Comparison of ENCODE assay signal across 9 cellular contexts in the genomic region with DNA sequence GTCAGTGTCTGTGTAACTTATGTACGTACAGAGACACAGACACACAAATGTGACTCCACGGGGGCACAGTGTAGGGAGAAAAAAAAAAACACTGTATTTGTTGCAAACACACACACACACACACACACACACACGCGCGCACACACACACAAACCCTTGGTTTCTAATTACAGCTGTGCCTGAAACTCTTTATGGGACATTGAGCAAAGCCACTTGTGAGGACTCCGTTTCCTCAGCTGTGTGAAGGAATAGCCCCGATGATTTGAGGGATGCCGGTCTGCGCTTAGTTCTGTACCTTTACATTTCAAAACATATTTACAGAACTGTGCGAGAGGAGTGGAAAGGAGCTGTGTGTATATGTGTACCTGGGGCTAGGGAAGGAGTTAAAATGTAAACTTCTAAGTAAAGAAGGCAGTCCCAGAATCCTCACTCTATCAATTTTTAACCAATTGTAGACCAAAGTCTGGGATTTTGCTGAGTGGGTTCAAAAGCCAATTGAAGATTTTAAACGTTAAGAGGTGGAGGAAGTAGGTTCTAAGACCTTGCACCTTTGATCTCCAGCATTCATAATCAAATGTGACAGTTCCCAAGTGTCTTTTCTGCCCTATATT. TPM values are rescaled to one million over a fixed set of nuclear protein-coding genes. Genes with fewer than 3 reads are reported as not detected.
DNase-seq lines count a peak whose midpoint lies in the region; ATAC-seq and TF ChIP-seq lines count a peak whose summit lies in the region.
"Had no signal": no experiment of that assay in that cellular context is flagged by ENCODE, and none has a peak within 500 bp of the region (broad histone marks: within the 10 kb centered on the region; RNA-seq: fewer than 3 reads in every experiment).

No MANE protein-coding gene starts in this region.

- H3K27me3 ChIP-seq in SU-DHL-6 (ENCODE audit: low read length) (no peaks in the 10 kb centered on the region), prostate gland (replicated peaks; ENCODE audit: insufficient read depth) (no peaks in the 10 kb centered on the region)
- H3K27me3 ChIP-seq: uterus had no signal

- H3K79me2 ChIP-seq in SU-DHL-6 (ENCODE audit: insufficient read depth, low read length) = peaks cover 15% of the 10 kb centered on the region

- H3K4me2 ChIP-seq in SU-DHL-6 (ENCODE audit: low read depth, low read length, poor library complexity, severe bottlenecking) = peak overlapping the region; percentile 97

- peak; percentile 1 for ATAC-seq in Right ventricle myocardium superior (ENCODE audit: poor library complexity)

- H3K9me2 ChIP-seq in SU-DHL-6 (replicated peaks; ENCODE audit: insufficient read depth, low read length) = no peaks in the 10 kb centered on the region

- peaks cover 48% of the 10 kb centered on the region for H3F3A ChIP-seq in SU-DHL-6 (ENCODE audit: insufficient read depth)

- H3K36me3 ChIP-seq in SU-DHL-6 (ENCODE audit: low read length) (no peaks in the 10 kb centered on the region), prostate gland (no peaks in the 10 kb centered on the region)
- H3K36me3 ChIP-seq: uterus had no signal

- peaks cover 8% of the 10 kb centered on the region for H3K4me1 ChIP-seq in prostate gland (replicated peaks)

- peak overlapping the region; percentile 1 for H2AFZ ChIP-seq in SU-DHL-6 (ENCODE audit: low read depth, low read length, severe bottlenecking)

- H4K20me1 ChIP-seq in SU-DHL-6 (ENCODE audit: low read depth, low read length) = no peaks in the 10 kb centered on the region

- no peak for TF ChIP-seq POLR2A in prostate gland (IDR thresholded peaks at IDR 0.05)

- H3K4me3 ChIP-seq in SU-DHL-6 (ENCODE audit: insufficient read depth, low read length, poor library complexity, severe bottlenecking) (peak overlapping the region; percentile 28), prostate gland (peak overlapping the region; percentile 2 to 27)

- H3K9me3 ChIP-seq in SU-DHL-6 (ENCODE audit: insufficient read depth, low read length) (no peaks in the 10 kb centered on the region), prostate gland (no peaks in the 10 kb centered on the region)
- H3K9me3 ChIP-seq: uterus had no signal

- TF ChIP-seq CTCF in SU-DHL-6 (IDR thresholded peaks at IDR 0.05; ENCODE audit: insufficient read depth, low read length, poor library complexity, severe bottlenecking) (no peak), prostate gland (IDR thresholded peaks at IDR 0.05) (no peak)

- 35% methylated on average over 11 of the region's 11 CpGs for WGBS in prostate gland

- peak overlapping the region; percentile 99 for H3K9ac ChIP-seq in SU-DHL-6 (ENCODE audit: low read length)

- peak overlapping the region; percentile 92 for H3K27ac ChIP-seq in SU-DHL-6 (ENCODE audit: low read depth, low read length)
- H3K27ac ChIP-seq in prostate gland = peak overlapping the region; percentile 79 to 81
- H3K27ac ChIP-seq: uterus had no signal

- DNase-seq in H4 (ENCODE audit: low spot score) (peak; percentile 23), Right ventricle myocardium superior (peak; percentile 38), prostate gland (ENCODE audit: low spot score) (no peak), head of caudate nucleus (no peak), GOT3 (lab: John Stamatoyannopoulos, UW) (no peak), NCI-H146 (lab: John Stamatoyannopoulos, UW) (no peak)
- no peak for DNase-seq in activated CD8-positive, alpha-beta memory T cell treated with anti-CD3 and anti-CD28 coated beads, Interleukin-2, amount 50 U/mL, for 4 hours
- DNase-seq: uterus had no signal

- intact Hi-C loops in Right ventricle myocardium superior (cut with DNase I) = no loop called here
- intact Hi-C loops in prostate gland (cut with DNase I) = loop anchor here (10.0 kb wide), 1 partner anchor 104 kb away; no protein-coding TSS in a partner anchor
- intact Hi-C loops in head of caudate nucleus (cut with DNase I) = no loop called here

RNA-seq across cellular contexts. Expression of a gene that starts 5.3 kb away (rescaled TPM):
- 5.8 and 9.0 TPM in 2 replicates for total RNA-seq in H4 (2014; rRNA removed; shearing (Covaris generic))
- total RNA-seq in Right ventricle myocardium superior (82.1 TPM), prostate gland (100 to 1,000 TPM in 1 of 2 donors, 10 to 100 TPM in 1; 50.1 to 105 TPM)

RNA-seq across cellular contexts. Expression of a gene that starts 48.3 kb away (rescaled TPM):
- not detected in 2 replicates for total RNA-seq in H4 (2014; rRNA removed; shearing (Covaris generic))
- total RNA-seq in Right ventricle myocardium superior = not detected
- not detected for total RNA-seq in prostate gland
- total RNA-seq: uterus had no signal

Comparison
In these comparisons a context has a peak if more than half of its experiments do, and no peak if none do; other contexts are left out.
1. DNase-seq: peak in H4 (single experiment) and Right ventricle myocardium superior (single experiment); none in prostate gland (single experiment), activated CD8-positive, alpha-beta memory T cell treated with anti-CD3 and anti-CD28 coated beads, Interleukin-2, amount 50 U/mL, for 4 hours (single experiment), head of caudate nucleus (0 of 42), GOT3 (single experiment) and NCI-H146 (single experiment).